In genomic region chr19:37507167-37507464, GRCh38 we compare ENCODE assay signal across 8 cellular contexts. TPM values are rescaled to one million over a fixed set of nuclear protein-coding genes. Genes with fewer than 3 reads are reported as not detected.
DNase-seq lines count a peak whose midpoint lies in the region; ATAC-seq and TF ChIP-seq lines count a peak whose summit lies in the region.

No MANE protein-coding gene starts in this region.

- H3K4me3 ChIP-seq in BJ (ENCODE audit: low read depth, low read length) (peak overlapping the region; percentile 73), PC-9 (peak overlapping the region; percentile 86), fibroblast of pulmonary artery (replicated peaks; ENCODE audit: low read depth, low read length) (peak overlapping the region; percentile 74)

- no peak overlapping the region for H3K27ac ChIP-seq in PC-9

- H2AFZ ChIP-seq in PC-9: peak overlapping the region; percentile 99

- POLR2A ChIA-PET in BJ (lab: Charles Lee): no interaction called here
- POLR2A ChIA-PET in PC-9 (lab: Charles Lee; ENCODE audit: unreplicated experiment): interaction anchor here (0.8 kb wide), 1 partner anchor 87 kb away, joined by 7 read pairs; the partner anchor contains the start of genes ZNF540 and ZNF571

- no peaks in the 10 kb centered on the region for H4K20me1 ChIP-seq in PC-9 (ENCODE audit: insufficient read depth)

- H3K79me2 ChIP-seq in PC-9 (ENCODE audit: low read depth): no peaks in the 10 kb centered on the region

- no peaks in the 10 kb centered on the region for H3K4me1 ChIP-seq in PC-9 (replicated peaks; ENCODE audit: insufficient read depth)

- no peak for ATAC-seq in HG03097 (IDR thresholded peaks at IDR 0.05; ENCODE audit: low FRiP score, unreplicated experiment)

- CTCF ChIA-PET in BJ (lab: Yijun Ruan, JAX) (no interaction called here), PC-9 (lab: Charles Lee) (no interaction called here)

- no peaks in the 10 kb centered on the region for H3F3A ChIP-seq in PC-9 (ENCODE audit: insufficient read depth, low read depth)

- H3K36me3 ChIP-seq in BJ (ENCODE audit: control insufficient read depth, insufficient read depth, low read length) (no peaks in the 10 kb centered on the region), PC-9 (ENCODE audit: low read depth) (peaks cover 4% of the 10 kb centered on the region)

- TF ChIP-seq CTCF in BJ (IDR thresholded peaks at IDR 0.05; ENCODE audit: insufficient read depth, low read depth, low read length) (no peak), PC-9 (conservative IDR thresholded peaks at IDR 0.05) (no peak), fibroblast of pulmonary artery (IDR thresholded peaks at IDR 0.05; ENCODE audit: low read length, missing control alignments) (no peak)

- 0 out of 2 replicates have a peak, but pooled peaks cover 15% of the 10 kb centered on the region for H3K9me3 ChIP-seq in PC-9 (ENCODE audit: insufficient read depth, low read depth)

- H3K27me3 ChIP-seq in BJ (ENCODE audit: control insufficient read depth, insufficient read depth, low read length) (no peaks in the 10 kb centered on the region), PC-9 (ENCODE audit: insufficient read depth, low read depth) (no peaks in the 10 kb centered on the region)

- intact Hi-C loops in PC-9 (cut with micrococcal nuclease; ENCODE audit: unreplicated experiment): loop anchor here (2.0 kb wide), 1 partner anchor 88 kb away; the partner anchor contains the start of genes ZNF540 and ZNF571

- DNase-seq in BJ (ENCODE audit: low read depth) (no peak), PC-9 (no peak), fibroblast of pulmonary artery (ENCODE audit: low read depth) (no peak), pons (ENCODE audit: low spot score) (peak; percentile 25), SIG-M5 treated with dmso at 0.1 percent for 504 hours (lab: John Stamatoyannopoulos, UW; ENCODE audit: unreplicated experiment) (no peak), NK-92 (lab: John Stamatoyannopoulos, UW; ENCODE audit: unreplicated experiment) (no peak), globus pallidus (ENCODE audit: low spot score) (no peak)

- H3K9me2 ChIP-seq in PC-9 (ENCODE audit: insufficient read depth): no peaks in the 10 kb centered on the region

- peak overlapping the region; percentile 80 for H3K4me2 ChIP-seq in PC-9

- BruUV-seq in PC-9 (replicated peaks; lab: Mats Ljungman, UMichigan): no TSS peak

RNA-seq across cellular contexts. Expression of gene ZNF793, which starts 0.4 kb away (rescaled TPM):
- 1.1 TPM in 2 replicates for polyA plus RNA-seq in BJ (2011; rRNA removed)
- polyA minus RNA-seq in BJ (2011; rRNA and poly(A)+ RNA removed): 1.2 and 2.5 TPM in 2 replicates
- 5.2 and 7.2 TPM in 2 replicates for total RNA-seq in PC-9 (2021)

RNA-seq across cellular contexts. Expression of gene ZNF570, which starts 38.0 kb away (rescaled TPM):
- polyA plus RNA-seq in BJ (2011; rRNA removed): 1.4 and 3.5 TPM in 2 replicates
- polyA minus RNA-seq in BJ (2011; rRNA and poly(A)+ RNA removed): 4.8 and 5.8 TPM in 2 replicates
- total RNA-seq in PC-9 (2021): 2.5 and 3.6 TPM in 2 replicates

RNA-seq across cellular contexts. Expression of gene ZNF569, which starts 39.9 kb away (rescaled TPM):
- 2.1 and 3.1 TPM in 2 replicates for polyA plus RNA-seq in BJ (2011; rRNA removed)
- 2.4 and 2.8 TPM in 2 replicates for polyA minus RNA-seq in BJ (2011; rRNA and poly(A)+ RNA removed)
- total RNA-seq in PC-9 (2021): 1.5 and 3.3 TPM in 2 replicates
